Comparison of ENCODE assay signal across 8 cellular contexts in genomic region chr3:188390347-188390718, GRCh38.
DNase-seq lines count a peak whose midpoint lies in the region; ATAC-seq lines count a peak whose summit lies in the region.

No MANE protein-coding gene starts in this region.

- peak overlapping the region; percentile 20 for H3K27ac ChIP-seq in ectodermal cell (ENCODE audit: insufficient read depth, low read depth, low read length, poor library complexity, severe bottlenecking)

- no peaks in the 10 kb centered on the region for H3K9me3 ChIP-seq in ectodermal cell (ENCODE audit: control insufficient read depth, low read length)

- H3K4me3 Mint-ChIP-seq in stimulated activated naive B cell treated with anti-CD40 and anti-IgM and Interleukin-4, amounts not matched to agents 10 μg/mL and 1 μg/mL and 100 μg/mL, for 72 hours: peak overlapping the region; percentile 60 to 69

- peak; percentile 29 for DNase-seq in stimulated activated naive B cell treated with anti-CD40 and anti-IgM and Interleukin-4, amounts not matched to agents 10 μg/mL and 1 μg/mL and 100 μg/mL, for 72 hours
- DNase-seq in stimulated activated CD4-positive, alpha-beta T cell treated with anti-CD3 and anti-CD28 coated beads, Interleukin-12 subunit alpha, Interleukin-12 subunit beta, amount 100 ng/mL, for 4 hours: no peak
- DNase-seq in NCI-H526 treated with DMSO at 0.1 percent for 48 hours (lab: John Stamatoyannopoulos, UW): no peak
- no peak for DNase-seq in mesenteric fat pad (ENCODE audit: low spot score)

- peaks cover 0 to 2% of the 10 kb centered on the region in 2 donors for H3K9me3 Mint-ChIP-seq in stimulated activated naive B cell treated with anti-CD40 and anti-IgM and Interleukin-4, amounts not matched to agents 10 μg/mL and 1 μg/mL and 100 μg/mL, for 72 hours

- H3K27me3 ChIP-seq in ectodermal cell (ENCODE audit: control insufficient read depth, insufficient read depth, low read length, poor library complexity, severe bottlenecking): no peaks in the 10 kb centered on the region

- no peaks in the 10 kb centered on the region for H3K36me3 ChIP-seq in ectodermal cell (ENCODE audit: control insufficient read depth, insufficient read depth, low read length)

- H3K27ac Mint-ChIP-seq in stimulated activated naive B cell treated with anti-CD40 and anti-IgM and Interleukin-4, amounts not matched to agents 10 μg/mL and 1 μg/mL and 100 μg/mL, for 72 hours: peak overlapping the region; percentile 97

- peaks cover 9% of the 10 kb centered on the region for H3K4me1 ChIP-seq in ectodermal cell (ENCODE audit: control insufficient read depth, insufficient read depth, low read length)

- no peaks in the 10 kb centered on the region for H3K27me3 Mint-ChIP-seq in stimulated activated naive B cell treated with anti-CD40 and anti-IgM and Interleukin-4, amounts not matched to agents 10 μg/mL and 1 μg/mL and 100 μg/mL, for 72 hours

- peaks cover 46 to 79% of the 10 kb centered on the region in 2 donors for H3K4me1 Mint-ChIP-seq in stimulated activated naive B cell treated with anti-CD40 and anti-IgM and Interleukin-4, amounts not matched to agents 10 μg/mL and 1 μg/mL and 100 μg/mL, for 72 hours

- H3K4me3 ChIP-seq in ectodermal cell (ENCODE audit: insufficient read depth, low read depth, low read length): no peak overlapping the region

- peaks cover 3 to 22% of the 10 kb centered on the region in 2 donors for H3K36me3 Mint-ChIP-seq in stimulated activated naive B cell treated with anti-CD40 and anti-IgM and Interleukin-4, amounts not matched to agents 10 μg/mL and 1 μg/mL and 100 μg/mL, for 72 hours

- ATAC-seq in GM19397 (IDR thresholded peaks at IDR 0.05; ENCODE audit: unreplicated experiment): peak; percentile 11
- ATAC-seq in HG03103 (IDR thresholded peaks at IDR 0.05; ENCODE audit: low read depth, unreplicated experiment): peak; percentile 9
- peak in 1 of 2 donors; percentile 56 for ATAC-seq in stimulated activated naive B cell treated with anti-CD40 and anti-IgM and Interleukin-4, amounts not matched to agents 10 μg/mL and 1 μg/mL and 100 μg/mL, for 72 hours (replicated peaks)
- ATAC-seq in HG03521 (IDR thresholded peaks at IDR 0.05; ENCODE audit: unreplicated experiment): no peak

- 91% methylated on average over 4 of the region's 4 CpGs for WGBS in ectodermal cell, 2 experiments
